19 cellular contexts compared by ENCODE assay signal in the genomic region with DNA sequence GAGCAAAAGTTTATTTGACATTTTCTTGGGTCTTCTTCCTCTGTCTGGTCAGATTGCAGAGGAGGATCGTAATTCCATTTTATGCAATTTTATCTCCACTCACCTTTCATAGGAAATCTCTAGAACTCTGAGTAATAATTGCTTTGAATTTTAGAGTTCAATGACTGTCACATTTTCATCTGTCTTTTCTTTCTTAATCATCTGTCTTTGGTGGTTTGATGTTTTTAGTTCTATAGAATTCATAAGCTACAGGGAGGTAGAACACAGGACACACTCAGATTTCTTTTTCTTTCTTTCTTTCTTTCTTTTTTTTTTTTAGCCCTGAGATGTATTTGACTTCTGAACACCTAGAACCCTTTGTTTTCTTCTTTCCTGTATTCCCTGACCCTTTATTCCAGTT. TPM values are rescaled to one million over a fixed set of nuclear protein-coding genes. Genes with fewer than 3 reads are reported as not detected.
DNase-seq lines count a peak whose midpoint lies in the region; ATAC-seq and TF ChIP-seq lines count a peak whose summit lies in the region.
"Had no signal": no experiment of that assay in that cellular context is flagged by ENCODE, and none has a peak within 500 bp of the region (broad histone marks: within the 10 kb centered on the region; RNA-seq: fewer than 3 reads in every experiment).

No MANE protein-coding gene starts in this region.

- TF ChIP-seq CTCF in endodermal cell (conservative IDR thresholded peaks at IDR 0.05) (no peak), heart left ventricle (IDR thresholded peaks at IDR 0.05) (no peak), dorsolateral prefrontal cortex (IDR thresholded peaks at IDR 0.05 in 54 of 56, conservative IDR thresholded peaks at IDR 0.05 in 2 of 56; ENCODE audit: low read depth in 1 of 56, partially characterized antibody in 56 of 56) (no peak), brain microvascular endothelial cell (IDR thresholded peaks at IDR 0.05; ENCODE audit: low read depth, low read length, missing control alignments) (no peak)

- H3K4me1 ChIP-seq in endodermal cell (ENCODE audit: control insufficient read depth, insufficient read depth, low read length) (peaks cover 32% of the 10 kb centered on the region), heart left ventricle (peaks cover 0 to 20% (median 0%) of the 10 kb centered on the region in 12 donors)
- H3K4me1 ChIP-seq: esophagus muscularis mucosa had no signal

- CTCF ChIA-PET in activated CD4-positive, alpha-beta memory T cell treated with anti-CD3 and anti-CD28 coated beads, Interleukin-2, amount 10 ng/mL, durations not matched to agents 7 days and 5 days (lab: Charles Lee) = interaction anchor here (0.6 to 1.5 kb wide), 4 partner anchors 9 to 1143 kb away, joined by 3 to 8 read pairs (median 4); no protein-coding TSS in a partner anchor

- DNase-seq in activated T-cell treated with anti-CD3 and anti-CD28 coated beads, Interleukin-2, amount 50 U/mL, for 4 hours = no peak
- DNase-seq in activated T-cell treated with anti-CD3 and anti-CD28 coated beads for 4 hours = no peak
- DNase-seq in activated CD4-positive, alpha-beta memory T cell treated with anti-CD3 and anti-CD28 coated beads, Interleukin-2, amount 10 ng/mL, durations not matched to agents 7 days and 5 days = no peak
- no peak for DNase-seq in endodermal cell
- DNase-seq in stimulated activated naive CD8-positive, alpha-beta T cell treated with anti-CD3 and anti-CD28 coated beads, Interleukin-15, amount 100 ng/mL, for 72 hours = no peak
- DNase-seq in heart left ventricle = no peak
- DNase-seq in dorsolateral prefrontal cortex = no peak
- DNase-seq in brain microvascular endothelial cell = no peak
- DNase-seq: activated naive CD8-positive, alpha-beta T cell treated with anti-CD3 and anti-CD28 coated beads, Interleukin-2, amount 10 ng/mL, durations not matched to agents 7 days and 5 days; H9; Karpas-422; left colon; NCI-H1417; NCI-H526; small intestine; stimulated activated CD4-positive, alpha-beta T cell treated with anti-CD3 and anti-CD28 coated beads, Interleukin-4, amount 100 ng/mL, for 24 hours had no signal

- H3K4me3 ChIP-seq in endodermal cell (ENCODE audit: low read length) (no peak overlapping the region), heart left ventricle (no peak overlapping the region), dorsolateral prefrontal cortex (no peak overlapping the region), brain microvascular endothelial cell (ENCODE audit: low read depth, low read length) (no peak overlapping the region)
- H3K4me3 ChIP-seq: esophagus muscularis mucosa, vagina had no signal

- WGBS in endodermal cell (ENCODE audit: insufficient coverage in 1 of 2, insufficient read length in 1 of 2), 2 experiments = 92% methylated on average over 1 of the region's 1 CpG; no CpG with 5 or more reads in 1 of the 2 experiments
- WGBS in heart left ventricle, 4 donors = 67 to 86% (median 76%) methylated on average over 1 of the region's 1 CpG

- peak; percentile 23 to 37 for ATAC-seq in activated T-cell treated with anti-CD3 and anti-CD28 coated beads, Interleukin-2, amount 50 U/mL, for 4 hours
- no peak for ATAC-seq in stimulated activated naive CD8-positive, alpha-beta T cell treated with anti-CD3 and anti-CD28 coated beads, Interleukin-15, amount 100 ng/mL, for 72 hours
- no peak for ATAC-seq in heart left ventricle
- ATAC-seq: left colon had no signal

- H3K27me3 ChIP-seq in endodermal cell (ENCODE audit: control insufficient read depth, insufficient read depth, low read length, poor library complexity, severe bottlenecking) = no peaks in the 10 kb centered on the region
- peaks cover 0 to 46% (median 11%) of the 10 kb centered on the region in 9 donors for H3K27me3 ChIP-seq in heart left ventricle
- peaks cover 0 to 89% (median 54%) of the 10 kb centered on the region in 45 donors for H3K27me3 ChIP-seq in dorsolateral prefrontal cortex
- peaks cover 25% of the 10 kb centered on the region for H3K27me3 ChIP-seq in brain microvascular endothelial cell (replicated peaks)

- H3K4me1 Mint-ChIP-seq in activated T-cell treated with anti-CD3 and anti-CD28 coated beads, Interleukin-2, amount 50 U/mL, for 4 hours (ENCODE audit: low read depth) = peaks cover 90% of the 10 kb centered on the region
- H3K4me1 Mint-ChIP-seq in activated CD4-positive, alpha-beta memory T cell treated with anti-CD3 and anti-CD28 coated beads, Interleukin-2, amount 10 ng/mL, durations not matched to agents 7 days and 5 days = peaks cover 96% of the 10 kb centered on the region
- H3K4me1 Mint-ChIP-seq in endodermal cell = peaks cover 57% of the 10 kb centered on the region
- H3K4me1 Mint-ChIP-seq in stimulated activated naive CD8-positive, alpha-beta T cell treated with anti-CD3 and anti-CD28 coated beads, Interleukin-15, amount 100 ng/mL, for 72 hours = peaks cover 94% of the 10 kb centered on the region
- H3K4me1 Mint-ChIP-seq: CD14-positive monocyte had no signal

- intact Hi-C loops in heart left ventricle (cut with DNase I) = loop anchor here in 1 of 10 donors (10.0 kb wide), 1 partner anchor 309 kb away; no protein-coding TSS in a partner anchor
- intact Hi-C loops in dorsolateral prefrontal cortex (cut with DNase I) = no loop called here

- in situ Hi-C loops in brain microvascular endothelial cell (cut with HindIII; ENCODE audit: low pct_ligation_motif_present, low sequenced_read_pairs) = no loop called here

- TF ChIP-seq POLR2A in heart left ventricle (IDR thresholded peaks at IDR 0.05) = no peak

- H3K36me3 Mint-ChIP-seq in activated T-cell treated with anti-CD3 and anti-CD28 coated beads, Interleukin-2, amount 50 U/mL, for 4 hours (ENCODE audit: insufficient read depth) = peaks cover 70% of the 10 kb centered on the region
- peaks cover 97% of the 10 kb centered on the region for H3K36me3 Mint-ChIP-seq in activated CD4-positive, alpha-beta memory T cell treated with anti-CD3 and anti-CD28 coated beads, Interleukin-2, amount 10 ng/mL, durations not matched to agents 7 days and 5 days (ENCODE audit: low read depth)
- peaks cover 86% of the 10 kb centered on the region for H3K36me3 Mint-ChIP-seq in endodermal cell (ENCODE audit: low read depth)
- H3K36me3 Mint-ChIP-seq: CD14-positive monocyte had no signal

- H3K36me3 ChIP-seq in endodermal cell (ENCODE audit: control insufficient read depth, insufficient read depth, low read length) = peaks cover 84% of the 10 kb centered on the region
- H3K36me3 ChIP-seq in heart left ventricle = peaks cover 0 to 19% (median 0%) of the 10 kb centered on the region in 9 donors
- no peaks in the 10 kb centered on the region for H3K36me3 ChIP-seq in brain microvascular endothelial cell (replicated peaks)
- H3K36me3 ChIP-seq: vagina had no signal

- no peaks in the 10 kb centered on the region for H3K9me3 Mint-ChIP-seq in activated T-cell treated with anti-CD3 and anti-CD28 coated beads, Interleukin-2, amount 50 U/mL, for 4 hours
- no peaks in the 10 kb centered on the region for H3K9me3 Mint-ChIP-seq in activated CD4-positive, alpha-beta memory T cell treated with anti-CD3 and anti-CD28 coated beads, Interleukin-2, amount 10 ng/mL, durations not matched to agents 7 days and 5 days
- no peaks in the 10 kb centered on the region for H3K9me3 Mint-ChIP-seq in endodermal cell
- H3K9me3 Mint-ChIP-seq in stimulated activated naive CD8-positive, alpha-beta T cell treated with anti-CD3 and anti-CD28 coated beads, Interleukin-15, amount 100 ng/mL, for 72 hours = no peaks in the 10 kb centered on the region
- H3K9me3 Mint-ChIP-seq: activated naive CD8-positive, alpha-beta T cell treated with anti-CD3 and anti-CD28 coated beads, Interleukin-2, amount 10 ng/mL, durations not matched to agents 7 days and 5 days had no signal

- H3K27ac ChIP-seq in endodermal cell (ENCODE audit: low read depth, low read length) (no peak overlapping the region), heart left ventricle (peak overlapping the region in 1 of 12 donors; percentile 2), dorsolateral prefrontal cortex (no peak overlapping the region), brain microvascular endothelial cell (no peak overlapping the region)
- H3K27ac ChIP-seq: esophagus muscularis mucosa, vagina had no signal

- no peaks in the 10 kb centered on the region for H3K27me3 Mint-ChIP-seq in activated T-cell treated with anti-CD3 and anti-CD28 coated beads, Interleukin-2, amount 50 U/mL, for 4 hours (ENCODE audit: low read depth)
- no peaks in the 10 kb centered on the region for H3K27me3 Mint-ChIP-seq in activated CD4-positive, alpha-beta memory T cell treated with anti-CD3 and anti-CD28 coated beads, Interleukin-2, amount 10 ng/mL, durations not matched to agents 7 days and 5 days
- H3K27me3 Mint-ChIP-seq in endodermal cell (ENCODE audit: insufficient read depth) = peaks cover 76% of the 10 kb centered on the region
- no peaks in the 10 kb centered on the region for H3K27me3 Mint-ChIP-seq in stimulated activated naive CD8-positive, alpha-beta T cell treated with anti-CD3 and anti-CD28 coated beads, Interleukin-15, amount 100 ng/mL, for 72 hours
- H3K27me3 Mint-ChIP-seq: activated naive CD8-positive, alpha-beta T cell treated with anti-CD3 and anti-CD28 coated beads, Interleukin-2, amount 10 ng/mL, durations not matched to agents 7 days and 5 days had no signal

- POLR2A ChIA-PET in activated CD4-positive, alpha-beta memory T cell treated with anti-CD3 and anti-CD28 coated beads, Interleukin-2, amount 10 ng/mL, durations not matched to agents 7 days and 5 days (lab: Charles Lee) = interaction anchor here (0.6 to 10.4 kb wide), 8 partner anchors 9 to 337 kb away, joined by 3 to 121 read pairs (median 8); no protein-coding TSS in a partner anchor

- H3K9ac ChIP-seq in endodermal cell (ENCODE audit: extremely low read depth, low read length, poor library complexity, severe bottlenecking) = no peak overlapping the region

- H3K4me3 Mint-ChIP-seq in activated T-cell treated with anti-CD3 and anti-CD28 coated beads, Interleukin-2, amount 50 U/mL, for 4 hours = peak overlapping the region; percentile 69
- H3K4me3 Mint-ChIP-seq in activated CD4-positive, alpha-beta memory T cell treated with anti-CD3 and anti-CD28 coated beads, Interleukin-2, amount 10 ng/mL, durations not matched to agents 7 days and 5 days = peak overlapping the region; percentile 68
- H3K4me3 Mint-ChIP-seq in endodermal cell = no peak overlapping the region
- peak overlapping the region; percentile 15 to 40 for H3K4me3 Mint-ChIP-seq in stimulated activated naive CD8-positive, alpha-beta T cell treated with anti-CD3 and anti-CD28 coated beads, Interleukin-15, amount 100 ng/mL, for 72 hours

- peaks cover 8% of the 10 kb centered on the region for H3K9me3 ChIP-seq in endodermal cell (ENCODE audit: control insufficient read depth, low read length)
- no peaks in the 10 kb centered on the region for H3K9me3 ChIP-seq in heart left ventricle
- H3K9me3 ChIP-seq: esophagus muscularis mucosa, vagina had no signal

- H3K27ac Mint-ChIP-seq in activated CD4-positive, alpha-beta memory T cell treated with anti-CD3 and anti-CD28 coated beads, Interleukin-2, amount 10 ng/mL, durations not matched to agents 7 days and 5 days = peak overlapping the region; percentile 84
- peak overlapping the region; percentile 13 for H3K27ac Mint-ChIP-seq in endodermal cell
- no peak overlapping the region for H3K27ac Mint-ChIP-seq in stimulated activated naive CD8-positive, alpha-beta T cell treated with anti-CD3 and anti-CD28 coated beads, Interleukin-15, amount 100 ng/mL, for 72 hours
- H3K27ac Mint-ChIP-seq: CD14-positive monocyte, H9 had no signal

RNA-seq across cellular contexts. Expression of a gene that starts 11.7 kb away (rescaled TPM):
- 10 to 100 TPM; 28.1 to 71.9 (median 42.1) TPM for total RNA-seq in activated T-cell treated with anti-CD3 and anti-CD28 coated beads, Interleukin-2, amount 50 U/mL, for 4 hours
- total RNA-seq in activated CD4-positive, alpha-beta memory T cell treated with anti-CD3 and anti-CD28 coated beads, Interleukin-2, amount 10 ng/mL, durations not matched to agents 7 days and 5 days = 100 to 1,000 TPM; 112 TPM
- total RNA-seq in endodermal cell (100 to 1,000 TPM in 1 of 2 donors, 10 to 100 TPM in 1; 51.3 to 103 TPM), heart left ventricle (1 to 10 TPM in 7 of 9 donors, under 1 TPM in 2; 0.71 to 3.4 (median 1.4) TPM), dorsolateral prefrontal cortex (under 1 TPM in 8 of 120 experiments, not detected in 112; 0.17 to 0.72 (median 0.28) TPM)
- polyA plus RNA-seq in endodermal cell (2013, experiment 1 of 2) = 6.0 TPM
- 6.7 TPM for polyA plus RNA-seq in endodermal cell (2013, experiment 2 of 2)
- polyA plus RNA-seq in heart left ventricle = 1 to 10 TPM; 1.0 to 1.1 TPM

Comparison
In these comparisons a context has a peak if more than half of its experiments do, and no peak if none do; other contexts are left out.
1. ATAC-seq: peak in activated T-cell treated with anti-CD3 and anti-CD28 coated beads, Interleukin-2, amount 50 U/mL, for 4 hours (2 of 2); none in stimulated activated naive CD8-positive, alpha-beta T cell treated with anti-CD3 and anti-CD28 coated beads, Interleukin-15, amount 100 ng/mL, for 72 hours (single experiment) and heart left ventricle (0 of 4).
2. H3K27ac Mint-ChIP-seq: peak in activated CD4-positive, alpha-beta memory T cell treated with anti-CD3 and anti-CD28 coated beads, Interleukin-2, amount 10 ng/mL, durations not matched to agents 7 days and 5 days (single experiment) and endodermal cell (single experiment); none in stimulated activated naive CD8-positive, alpha-beta T cell treated with anti-CD3 and anti-CD28 coated beads, Interleukin-15, amount 100 ng/mL, for 72 hours (0 of 2).
3. RNA of a gene that starts 11.7 kb away (total RNA-seq): 112 TPM in activated CD4-positive, alpha-beta memory T cell treated with anti-CD3 and anti-CD28 coated beads, Interleukin-2, amount 10 ng/mL, durations not matched to agents 7 days and 5 days, 51.3 to 103 TPM in endodermal cell and 28.1 to 71.9 TPM in activated T-cell treated with anti-CD3 and anti-CD28 coated beads, Interleukin-2, amount 50 U/mL, for 4 hours; 0.71 to 3.4 TPM in heart left ventricle and 0.17 to 0.72 TPM in dorsolateral prefrontal cortex; every median in the first group is over 4 times any median in the second.